ENCODE assay signal across 8 cellular contexts in the genomic region with DNA sequence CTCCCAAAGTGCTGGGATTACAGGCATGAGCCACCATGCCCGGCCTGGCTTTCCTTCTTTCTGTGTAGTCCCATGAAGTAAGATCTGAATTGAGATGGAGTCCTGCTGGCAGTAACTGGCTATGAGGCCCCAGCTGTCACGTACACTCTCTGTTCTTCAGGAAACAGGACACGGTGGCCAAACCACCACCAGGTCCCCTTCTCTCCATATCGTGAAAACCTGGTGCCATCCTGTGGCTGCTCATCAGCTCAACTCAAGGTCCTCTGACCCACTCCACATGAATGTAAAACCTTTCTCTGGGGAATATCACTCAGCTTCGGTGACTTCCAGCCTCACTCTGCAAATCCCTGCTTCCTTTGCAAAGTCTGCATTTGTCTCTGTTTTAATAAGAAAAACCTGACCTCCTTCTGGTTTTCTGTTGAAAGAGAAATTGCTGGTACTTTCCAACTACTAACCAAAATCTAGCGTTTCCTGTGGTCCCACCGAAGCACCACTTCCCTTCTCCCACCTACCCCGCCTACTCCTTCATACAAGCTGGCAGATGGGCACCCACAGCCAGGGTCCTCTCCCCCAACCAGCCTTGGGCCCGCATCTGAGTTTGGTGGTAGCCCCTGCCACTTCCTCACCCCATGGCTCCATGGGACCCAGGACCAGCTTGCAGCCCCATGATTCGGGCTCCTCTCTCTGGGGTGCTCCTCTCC. TPM values are rescaled to one million over a fixed set of nuclear protein-coding genes. Genes with fewer than 3 reads are reported as not detected.
DNase-seq lines count a peak whose midpoint lies in the region; ATAC-seq, FAIRE-seq and TF ChIP-seq lines count a peak whose summit lies in the region.
"Not testable (repeated sequence)": the region's sequence is repeated elsewhere in the genome, so short reads cannot be mapped to it uniquely, and the experiment has no call there.

No MANE protein-coding gene starts in this region.

- DNase-seq in WTC11 (ENCODE audit: low spot score); activated T-cell treated with anti-CD3 and anti-CD28 coated beads, Interleukin-2, amount 50 U/mL, for 72 hours; K562 (ENCODE audit: extremely low read depth in 1 of 4, low spot score in 3 of 4): not testable (repeated sequence)
- peak in 1 of 2 donors; percentile 30 for DNase-seq in stimulated activated naive CD8-positive, alpha-beta T cell treated with anti-CD3 and anti-CD28 coated beads, Interleukin-15, amount 100 ng/mL, for 72 hours

- not testable (repeated sequence) for H3K4me1 ChIP-seq in K562 (replicated peaks in 1 of 2; ENCODE audit: control insufficient read depth in 2 of 2, insufficient read depth in 2 of 2, low read length in 2 of 2)

- H3K4me3 ChIP-seq in K562: not testable (repeated sequence)

- TF ChIP-seq CTCF in WTC11 (IDR thresholded peaks at IDR 0.05); K562 (IDR thresholded peaks at IDR 0.05 in 2 of 3, conservative IDR thresholded peaks at IDR 0.05 in 1 of 3; ENCODE audit: insufficient read depth in 2 of 3, low read depth in 1 of 3, low read length in 3 of 3): not testable (repeated sequence)

- H3K4me3 Mint-ChIP-seq in WTC11; activated T-cell treated with anti-CD3 and anti-CD28 coated beads, Interleukin-2, amount 50 U/mL, for 72 hours: not testable (repeated sequence)
- H3K4me3 Mint-ChIP-seq in stimulated activated naive CD8-positive, alpha-beta T cell treated with anti-CD3 and anti-CD28 coated beads, Interleukin-15, amount 100 ng/mL, for 72 hours: peak overlapping the region; percentile 9 to 36

- not testable (repeated sequence) for H4K20me1 ChIP-seq in K562 (replicated peaks; ENCODE audit: control insufficient read depth, insufficient read depth, low read length)

- not testable (repeated sequence) for H3K9me1 ChIP-seq in K562 (ENCODE audit: control insufficient read depth, insufficient read depth, low read length)

- H3K27ac ChIP-seq in K562 (ENCODE audit: extremely low read depth, low read depth, low read length): not testable (repeated sequence)

- H3K36me3 ChIP-seq in K562 (ENCODE audit: control insufficient read depth, insufficient read depth, low read length): not testable (repeated sequence)

- in situ Hi-C loops in K562 (cut with MboI): not testable (repeated sequence)

- not testable (repeated sequence) for H3K4me2 ChIP-seq in K562 (ENCODE audit: insufficient read depth, low read length)

- ATAC-seq in GM18861 (IDR thresholded peaks at IDR 0.05; ENCODE audit: unreplicated experiment) (peak; percentile 38), GM21423 (IDR thresholded peaks at IDR 0.05; ENCODE audit: unreplicated experiment) (peak; percentile 43), HG02642 (IDR thresholded peaks at IDR 0.05; ENCODE audit: poor library complexity, unreplicated experiment) (peak; percentile 38), HG03457 (IDR thresholded peaks at IDR 0.05; ENCODE audit: unreplicated experiment) (peak; percentile 45), WTC11 (0 out of 2 replicates have a peak, but pooled peaks have one; percentile 13)
- peak; percentile 27 to 36 for ATAC-seq in activated T-cell treated with anti-CD3 and anti-CD28 coated beads, Interleukin-2, amount 50 U/mL, for 72 hours (replicated peaks in 1 of 2)
- ATAC-seq in K562: not testable (repeated sequence)
- peak; percentile 79 for ATAC-seq in stimulated activated naive CD8-positive, alpha-beta T cell treated with anti-CD3 and anti-CD28 coated beads, Interleukin-15, amount 100 ng/mL, for 72 hours

- not testable (repeated sequence) for H3K9me3 ChIP-seq in K562 (replicated peaks; ENCODE audit: control insufficient read depth, insufficient read depth, low read depth, low read length)

- intact Hi-C loops in K562 (cut with micrococcal nuclease): not testable (repeated sequence)

- peak; percentile 32 for FAIRE-seq in K562 (lab: Jason Lieb, UNC)

- not testable (repeated sequence) for H3K27me3 ChIP-seq in K562 (ENCODE audit: control insufficient read depth in 2 of 2, insufficient read depth in 2 of 2, low read length in 2 of 2)

- not testable (repeated sequence) for H3K79me2 ChIP-seq in K562 (ENCODE audit: control insufficient read depth, insufficient read depth, low read length)

- H3K27me3 Mint-ChIP-seq in WTC11 (ENCODE audit: low read depth); activated T-cell treated with anti-CD3 and anti-CD28 coated beads, Interleukin-2, amount 50 U/mL, for 72 hours (ENCODE audit: low read depth); stimulated activated naive CD8-positive, alpha-beta T cell treated with anti-CD3 and anti-CD28 coated beads, Interleukin-15, amount 100 ng/mL, for 72 hours: not testable (repeated sequence)

- POLR2A ChIA-PET in WTC11 (lab: Charles Lee); K562 (lab: Yijun Ruan, JAX): not testable (repeated sequence)

- 30% methylated on average over 2 of the region's 10 CpGs for WGBS in K562 (ENCODE audit: insufficient coverage, low coverage, missing lambda C conversion rate)

- not testable (repeated sequence) for H3K36me3 Mint-ChIP-seq in WTC11; activated T-cell treated with anti-CD3 and anti-CD28 coated beads, Interleukin-2, amount 50 U/mL, for 72 hours (ENCODE audit: insufficient read depth in 2 of 2)

- not testable (repeated sequence) for H3K9me3 Mint-ChIP-seq in WTC11; activated T-cell treated with anti-CD3 and anti-CD28 coated beads, Interleukin-2, amount 50 U/mL, for 72 hours; stimulated activated naive CD8-positive, alpha-beta T cell treated with anti-CD3 and anti-CD28 coated beads, Interleukin-15, amount 100 ng/mL, for 72 hours

- BruUV-seq in K562 (replicated peaks; lab: Mats Ljungman, UMichigan): not testable (repeated sequence)

- not testable (repeated sequence) for H3K9ac ChIP-seq in K562 (ENCODE audit: insufficient read depth in 1 of 2, low read depth in 2 of 2, low read length in 2 of 2)

- CTCF ChIA-PET in WTC11 (lab: Charles Lee): interaction anchor here (0.6 kb wide), 1 partner anchor 182 kb away, joined by 3 read pairs; no protein-coding TSS in a partner anchor
- CTCF ChIA-PET in K562 (lab: Yijun Ruan, JAX; ENCODE audit: low intra/inter-chr PET ratio): not testable (repeated sequence)

- not testable (repeated sequence) for H3K4me1 Mint-ChIP-seq in WTC11
- H3K4me1 Mint-ChIP-seq in activated T-cell treated with anti-CD3 and anti-CD28 coated beads, Interleukin-2, amount 50 U/mL, for 72 hours (ENCODE audit: low read depth): peaks cover 30% of the 10 kb centered on the region
- H3K4me1 Mint-ChIP-seq in stimulated activated naive CD8-positive, alpha-beta T cell treated with anti-CD3 and anti-CD28 coated beads, Interleukin-15, amount 100 ng/mL, for 72 hours: peaks cover 33% of the 10 kb centered on the region

- H3K27ac Mint-ChIP-seq in WTC11; activated T-cell treated with anti-CD3 and anti-CD28 coated beads, Interleukin-2, amount 50 U/mL, for 72 hours; stimulated activated naive CD8-positive, alpha-beta T cell treated with anti-CD3 and anti-CD28 coated beads, Interleukin-15, amount 100 ng/mL, for 72 hours: not testable (repeated sequence)

- not testable (repeated sequence) for TF ChIP-seq RAD21 in K562 (CRISPR knock-in tag; conservative IDR thresholded peaks at IDR 0.05 in 1 of 2, IDR thresholded peaks at IDR 0.05 in 1 of 2)

- TF ChIP-seq EP300 in K562 (IDR thresholded peaks at IDR 0.05; ENCODE audit: low read length): not testable (repeated sequence)

- not testable (repeated sequence) for H2AFZ ChIP-seq in K562 (ENCODE audit: low read depth, low read length)

- TF ChIP-seq POLR2A in K562 (conservative IDR thresholded peaks at IDR 0.05): not testable (repeated sequence)

RNA-seq across cellular contexts. Expression of a gene that starts 32.0 kb away (rescaled TPM):
- total RNA-seq in WTC11 (2021): 1,612 to 1,889 TPM (median 1,831 TPM) in 3 replicates
- total RNA-seq in activated T-cell treated with anti-CD3 and anti-CD28 coated beads, Interleukin-2, amount 50 U/mL, for 72 hours: 1,000 to 10,000 TPM; 2,952 to 3,046 TPM
- 359 and 362 TPM in 2 replicates for total RNA-seq in K562 (2011; cell fraction: chromatin; rRNA removed; ENCODE audit: low replicate concordance)
- 473 and 485 TPM in 2 replicates for total RNA-seq in K562 (2011; cell fraction: nucleolus; rRNA removed)
- total RNA-seq in K562 (2011; cell fraction: nucleoplasm; rRNA removed): 692 and 1,140 TPM in 2 replicates
- total RNA-seq in K562 (2014; rRNA removed): 1,397 and 1,443 TPM in 2 replicates
- total RNA-seq in K562 (2014; rRNA removed; fragmentation: Illumina TruSeq; extraction: Trizol): 3,559 and 3,761 TPM in 2 replicates
- total RNA-seq in K562 (2015; rRNA removed; fragmentation: Illumina TruSeq; extraction: Trizol): 2,642 and 2,798 TPM in 2 replicates
- 1,796 and 2,160 TPM in 2 replicates for total RNA-seq in K562 (2021)
- 5,474 and 6,005 TPM in 2 replicates for polyA plus RNA-seq in K562 (2011; rRNA removed)
- 3,513 and 6,796 TPM in 2 replicates for polyA plus RNA-seq in K562 (2011; cell fraction: cytosol; rRNA removed)
- 831 and 2,065 TPM in 2 replicates for polyA plus RNA-seq in K562 (2011; cell fraction: nucleus; rRNA removed)
- polyA plus RNA-seq in K562 (2012): 3,623 and 3,808 TPM in 2 replicates
- 3,581 and 3,787 TPM in 2 replicates for polyA plus RNA-seq in K562 (2014; fragmentation: Illumina TruSeq; extraction: Trizol)
- polyA plus RNA-seq in K562 (2014; fragmentation: Nextera tagmentation; extraction: Ambion mirVana): 1,000 to 10,000 TPM; 1,986 to 2,037 TPM
- 4,631 and 4,801 TPM in 2 replicates for polyA plus RNA-seq in K562 (2014; rRNA removed)
- 2,499 and 2,553 TPM in 2 replicates for polyA minus RNA-seq in K562 (2011; rRNA and poly(A)+ RNA removed)
- 305 and 330 TPM in 2 replicates for polyA minus RNA-seq in K562 (2011; cell fraction: cytosol; rRNA and poly(A)+ RNA removed)
- 94.5 and 226 TPM in 2 replicates for polyA minus RNA-seq in K562 (2011; cell fraction: nucleus; rRNA and poly(A)+ RNA removed)

RNA-seq across cellular contexts. Expression of a gene that starts 43.2 kb away (rescaled TPM):
- total RNA-seq in WTC11 (2021) (137 to 172 TPM (median 151 TPM) in 3 replicates), K562 (2014; rRNA removed) (102 and 224 TPM in 2 replicates), K562 (2014; rRNA removed; fragmentation: Illumina TruSeq; extraction: Trizol) (174 and 193 TPM in 2 replicates), K562 (2015; rRNA removed; fragmentation: Illumina TruSeq; extraction: Trizol) (135 and 146 TPM in 2 replicates), K562 (2021) (124 and 126 TPM in 2 replicates)
- 100 to 1,000 TPM; 164 to 169 TPM for total RNA-seq in activated T-cell treated with anti-CD3 and anti-CD28 coated beads, Interleukin-2, amount 50 U/mL, for 72 hours
- total RNA-seq in K562 (2011; cell fraction: chromatin; rRNA removed; ENCODE audit: low replicate concordance): 143 and 245 TPM in 2 replicates
- 250 and 259 TPM in 2 replicates for total RNA-seq in K562 (2011; cell fraction: nucleolus; rRNA removed)
- 312 and 415 TPM in 2 replicates for total RNA-seq in K562 (2011; cell fraction: nucleoplasm; rRNA removed)
- polyA plus RNA-seq in K562 (2011; rRNA removed) (223 and 306 TPM in 2 replicates), K562 (2014; fragmentation: Illumina TruSeq; extraction: Trizol) (161 and 162 TPM in 2 replicates), K562 (2014; fragmentation: Nextera tagmentation; extraction: Ambion mirVana) (100 to 1,000 TPM; 291 to 391 TPM), K562 (2014; rRNA removed) (123 and 130 TPM in 2 replicates)
- 96.0 and 210 TPM in 2 replicates for polyA plus RNA-seq in K562 (2011; cell fraction: cytosol; rRNA removed)
- 51.0 and 75.1 TPM in 2 replicates for polyA plus RNA-seq in K562 (2011; cell fraction: nucleus; rRNA removed)
- 127 and 138 TPM in 2 replicates for polyA plus RNA-seq in K562 (2012)
- 313 and 420 TPM in 2 replicates for polyA minus RNA-seq in K562 (2011; rRNA and poly(A)+ RNA removed)
- 117 and 158 TPM in 2 replicates for polyA minus RNA-seq in K562 (2011; cell fraction: cytosol; rRNA and poly(A)+ RNA removed)
- polyA minus RNA-seq in K562 (2011; cell fraction: nucleus; rRNA and poly(A)+ RNA removed): 37.3 and 70.8 TPM in 2 replicates
